8 cellular contexts compared by ENCODE assay signal in the genomic region with DNA sequence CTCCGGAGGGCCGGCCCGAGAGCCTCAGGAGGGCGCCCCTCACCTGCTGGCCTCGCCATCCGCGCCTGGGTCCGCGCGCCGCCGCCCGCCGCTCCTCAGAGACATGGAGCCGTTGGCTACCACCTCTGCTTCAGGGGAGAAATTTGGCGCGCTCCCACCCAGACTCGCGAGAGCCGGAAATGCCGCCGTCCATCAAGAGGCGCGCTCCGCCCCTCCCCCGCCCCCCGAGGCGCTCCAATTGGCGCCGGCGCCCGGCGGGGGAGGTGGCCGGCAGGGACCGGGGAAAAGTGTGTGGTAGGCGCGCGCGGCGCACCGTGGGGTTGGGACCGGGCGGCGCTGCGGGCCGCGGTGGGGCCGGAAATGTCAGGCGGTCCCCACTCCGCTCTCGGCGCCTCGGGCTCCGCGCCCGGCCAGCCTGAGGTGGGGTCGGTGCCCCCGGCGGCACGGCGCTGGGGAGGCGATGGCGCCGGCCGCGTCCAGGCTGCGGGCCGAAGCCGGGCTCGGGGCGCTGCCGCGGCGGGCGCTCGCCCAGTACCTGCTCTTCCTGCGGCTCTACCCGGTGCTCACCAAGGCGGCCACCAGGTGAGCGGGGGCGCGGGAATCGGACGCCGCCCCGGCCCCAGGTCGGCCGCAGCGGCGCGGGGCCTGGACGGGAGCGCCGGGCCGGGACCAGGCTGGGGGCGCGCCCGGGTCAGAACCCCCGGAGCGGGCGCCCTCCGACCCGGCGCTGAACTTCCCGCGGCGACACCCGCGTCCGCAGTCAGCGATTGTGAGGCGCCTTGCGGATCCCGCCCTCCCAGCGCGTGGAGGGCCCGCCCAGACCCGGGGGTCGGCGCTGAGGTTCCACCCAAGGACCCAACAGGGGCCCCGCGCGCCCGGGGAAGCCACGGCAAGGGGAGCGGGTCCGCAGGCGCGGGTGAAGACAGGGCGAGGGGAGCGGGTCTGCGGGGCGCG. TPM values are rescaled to one million over a fixed set of nuclear protein-coding genes. Genes with fewer than 3 reads are reported as not detected.
DNase-seq lines count a peak whose midpoint lies in the region; ATAC-seq and TF ChIP-seq lines count a peak whose summit lies in the region.

A gene with protein sequence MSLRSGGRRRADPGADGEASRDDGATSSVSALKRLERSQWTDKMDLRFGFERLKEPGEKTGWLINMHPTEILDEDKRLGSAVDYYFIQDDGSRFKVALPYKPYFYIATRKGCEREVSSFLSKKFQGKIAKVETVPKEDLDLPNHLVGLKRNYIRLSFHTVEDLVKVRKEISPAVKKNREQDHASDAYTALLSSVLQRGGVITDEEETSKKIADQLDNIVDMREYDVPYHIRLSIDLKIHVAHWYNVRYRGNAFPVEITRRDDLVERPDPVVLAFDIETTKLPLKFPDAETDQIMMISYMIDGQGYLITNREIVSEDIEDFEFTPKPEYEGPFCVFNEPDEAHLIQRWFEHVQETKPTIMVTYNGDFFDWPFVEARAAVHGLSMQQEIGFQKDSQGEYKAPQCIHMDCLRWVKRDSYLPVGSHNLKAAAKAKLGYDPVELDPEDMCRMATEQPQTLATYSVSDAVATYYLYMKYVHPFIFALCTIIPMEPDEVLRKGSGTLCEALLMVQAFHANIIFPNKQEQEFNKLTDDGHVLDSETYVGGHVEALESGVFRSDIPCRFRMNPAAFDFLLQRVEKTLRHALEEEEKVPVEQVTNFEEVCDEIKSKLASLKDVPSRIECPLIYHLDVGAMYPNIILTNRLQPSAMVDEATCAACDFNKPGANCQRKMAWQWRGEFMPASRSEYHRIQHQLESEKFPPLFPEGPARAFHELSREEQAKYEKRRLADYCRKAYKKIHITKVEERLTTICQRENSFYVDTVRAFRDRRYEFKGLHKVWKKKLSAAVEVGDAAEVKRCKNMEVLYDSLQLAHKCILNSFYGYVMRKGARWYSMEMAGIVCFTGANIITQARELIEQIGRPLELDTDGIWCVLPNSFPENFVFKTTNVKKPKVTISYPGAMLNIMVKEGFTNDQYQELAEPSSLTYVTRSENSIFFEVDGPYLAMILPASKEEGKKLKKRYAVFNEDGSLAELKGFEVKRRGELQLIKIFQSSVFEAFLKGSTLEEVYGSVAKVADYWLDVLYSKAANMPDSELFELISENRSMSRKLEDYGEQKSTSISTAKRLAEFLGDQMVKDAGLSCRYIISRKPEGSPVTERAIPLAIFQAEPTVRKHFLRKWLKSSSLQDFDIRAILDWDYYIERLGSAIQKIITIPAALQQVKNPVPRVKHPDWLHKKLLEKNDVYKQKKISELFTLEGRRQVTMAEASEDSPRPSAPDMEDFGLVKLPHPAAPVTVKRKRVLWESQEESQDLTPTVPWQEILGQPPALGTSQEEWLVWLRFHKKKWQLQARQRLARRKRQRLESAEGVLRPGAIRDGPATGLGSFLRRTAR (N-terminal part only) (minus strand): TSS at position 132 of the 954 bp plus-strand sequence. CDS start 27 bp downstream, at position 105.
Gene PXMP2 (plus strand): TSS at position 377 of the 954 bp plus-strand sequence. CDS start 84 bp downstream, at position 461.

- H3K36me3 ChIP-seq in H7 (replicated peaks; ENCODE audit: control insufficient read depth, insufficient read depth, low read length): peaks cover 3% of the 10 kb centered on the region
- no peaks in the 10 kb centered on the region for H3K36me3 ChIP-seq in Loucy (ENCODE audit: insufficient read depth, low read length)

- H3K4me3 ChIP-seq in H7 (ENCODE audit: insufficient read depth, low read depth, low read length) (peak within 1 kb of the TSS; percentile 66), Loucy (ENCODE audit: low read length, poor library complexity, severe bottlenecking) (peak within 1 kb of the TSS; percentile 86)

- POLR2A ChIA-PET in RWPE1 (lab: Yijun Ruan, JAX; ENCODE audit: low non-redundant PET): no interaction called here

- H3K4me1 Mint-ChIP-seq in natural killer cell treated with Interleukin-12 subunit alpha and Interleukin-12 subunit beta and Interleukin-15 and Interleukin-18, amount 100 ng/mL, for 72 hours (ENCODE audit: low read depth in 2 of 2): peaks cover 13 to 16% of the 10 kb centered on the region in 2 donors

- TF ChIP-seq CTCF in Loucy (conservative IDR thresholded peaks at IDR 0.05; ENCODE audit: low read length) (no peak), RWPE1 (conservative IDR thresholded peaks at IDR 0.05; ENCODE audit: low read depth) (no peak)

- H4K20me1 ChIP-seq in Loucy (ENCODE audit: insufficient read depth, low read length, poor library complexity, severe bottlenecking): peaks cover 37% of the 10 kb centered on the region

- H3K4me3 Mint-ChIP-seq in natural killer cell treated with Interleukin-12 subunit alpha and Interleukin-12 subunit beta and Interleukin-15 and Interleukin-18, amount 100 ng/mL, for 72 hours: peak within 1 kb of the TSS; percentile 87

- H3K9me3 Mint-ChIP-seq in natural killer cell treated with Interleukin-12 subunit alpha and Interleukin-12 subunit beta and Interleukin-15 and Interleukin-18, amount 100 ng/mL, for 72 hours: no peaks in the 10 kb centered on the region

- no peak within 1 kb of the TSS for H3K27ac Mint-ChIP-seq in natural killer cell treated with Interleukin-12 subunit alpha and Interleukin-12 subunit beta and Interleukin-15 and Interleukin-18, amount 100 ng/mL, for 72 hours

- H3K9me2 ChIP-seq in Loucy (replicated peaks; ENCODE audit: low read depth, low read length): no peaks in the 10 kb centered on the region

- peak within 1 kb of the TSS; percentile 93 for H3K4me2 ChIP-seq in Loucy (ENCODE audit: low read depth, low read length, poor library complexity, severe bottlenecking)

- peaks cover 52% of the 10 kb centered on the region for H3K79me2 ChIP-seq in Loucy (ENCODE audit: insufficient read depth, low read length)

- peak within 1 kb of the TSS; percentile 89 for H3K9ac ChIP-seq in Loucy (ENCODE audit: low read depth, low read length, poor library complexity, severe bottlenecking)

- peak; percentile 97 to 99 for ATAC-seq in natural killer cell treated with Interleukin-12 subunit alpha and Interleukin-12 subunit beta and Interleukin-15 and Interleukin-18, amount 100 ng/mL, for 72 hours

- CTCF ChIA-PET in RWPE1 (lab: Yijun Ruan, JAX): no interaction called here

- peak within 1 kb of the TSS; percentile 60; the same call in 1 of the 2 replicates for H2AFZ ChIP-seq in Loucy (ENCODE audit: low read length)

- DNase-seq in ELR (ENCODE audit: low read depth): peak; percentile 96
- DNase-seq in H7: peak; percentile 100
- DNase-seq in RWPE1 (ENCODE audit: low spot score): peak; percentile 96
- peak; percentile 88 to 92 for DNase-seq in activated T-helper 1 cell treated with anti-CD3 and anti-CD28 coated beads, Interleukin-2, amount 50 U/mL, for 16 hours (ENCODE audit: low read depth in 1 of 2, low spot score in 1 of 2)
- DNase-seq in fibroblast of peridontal ligament (ENCODE audit: extremely low read depth): peak; percentile 88
- peak; percentile 95 for DNase-seq in natural killer cell treated with Interleukin-12 subunit alpha and Interleukin-12 subunit beta and Interleukin-15 and Interleukin-18, amount 100 ng/mL, for 72 hours (ENCODE audit: low spot score)
- peak; percentile 83 to 94 (median 88) for DNase-seq in stimulated activated naive CD4-positive, alpha-beta T cell (lab: John Stamatoyannopoulos, UW)

- no peaks in the 10 kb centered on the region for H3K27me3 Mint-ChIP-seq in natural killer cell treated with Interleukin-12 subunit alpha and Interleukin-12 subunit beta and Interleukin-15 and Interleukin-18, amount 100 ng/mL, for 72 hours

- H3K27ac ChIP-seq in RWPE1: peak within 1 kb of the TSS; percentile 87

- H3K4me1 ChIP-seq in Loucy (ENCODE audit: insufficient read depth, low read length, poor library complexity, severe bottlenecking): peaks cover 25% of the 10 kb centered on the region

- no peaks in the 10 kb centered on the region for H3K9me3 ChIP-seq in Loucy (ENCODE audit: insufficient read depth, low read depth, low read length)

- peaks cover 6% of the 10 kb centered on the region for H3K27me3 ChIP-seq in H7 (ENCODE audit: control insufficient read depth, insufficient read depth, low read length)
- H3K27me3 ChIP-seq in Loucy (ENCODE audit: insufficient read depth, low read length, poor library complexity, severe bottlenecking): no peaks in the 10 kb centered on the region

- peaks cover 12% of the 10 kb centered on the region for H3F3A ChIP-seq in Loucy (ENCODE audit: low read depth)

- H3K36me3 Mint-ChIP-seq in natural killer cell treated with Interleukin-12 subunit alpha and Interleukin-12 subunit beta and Interleukin-15 and Interleukin-18, amount 100 ng/mL, for 72 hours: no peaks in the 10 kb centered on the region

RNA-seq across cellular contexts. Expression of the first gene that starts in this region (rescaled TPM):
- 54.0 and 55.1 TPM in 2 replicates for total RNA-seq in H7 (2014; rRNA removed; shearing (Covaris generic))
- 100 to 1,000 TPM in 1 of 2 donors, 10 to 100 TPM in 1; 94.3 to 265 TPM for total RNA-seq in natural killer cell treated with Interleukin-12 subunit alpha and Interleukin-12 subunit beta and Interleukin-15 and Interleukin-18, amount 100 ng/mL, for 72 hours

RNA-seq across cellular contexts. Expression of gene PXMP2, which starts in this region (rescaled TPM):
- total RNA-seq in H7 (2014; rRNA removed; shearing (Covaris generic)): 18.0 and 29.9 TPM in 2 replicates
- total RNA-seq in natural killer cell treated with Interleukin-12 subunit alpha and Interleukin-12 subunit beta and Interleukin-15 and Interleukin-18, amount 100 ng/mL, for 72 hours: 10 to 100 TPM in 1 of 2 donors, 1 to 10 TPM in 1; 9.6 to 22.2 TPM

Comparison
In these comparisons a context has a peak if more than half of its experiments do, and no peak if none do; other contexts are left out.
1. Peak in every context shown above with its lines: DNase-seq, ATAC-seq, H3K4me3 ChIP-seq and H3K27ac ChIP-seq.